12 cellular contexts compared by ENCODE assay signal in genomic region chr6:38262609-38263008, GRCh38.
A peak's percentile ranks its signal among the peaks of the same experiment; 100 is the strongest.
DNase-seq lines count a peak whose midpoint lies in the region; ATAC-seq and TF ChIP-seq lines count a peak whose summit lies in the region.
"Had no signal": no experiment of that assay in that cellular context is flagged by ENCODE, and none has a peak within 500 bp of the region (broad histone marks: within the 10 kb centered on the region; RNA-seq: fewer than 3 reads in every experiment).

No MANE protein-coding gene starts in this region.

- TF ChIP-seq CTCF in tibial artery (IDR thresholded peaks at IDR 0.05) = no peak

- no peak overlapping the region for H3K4me3 ChIP-seq in HUES64 (ENCODE audit: low read length)
- no peak overlapping the region for H3K4me3 ChIP-seq in tibial artery

- no peaks in the 10 kb centered on the region for H3K9me3 ChIP-seq in HUES64 (ENCODE audit: insufficient read depth, low read depth, low read length)
- no peaks in the 10 kb centered on the region for H3K9me3 ChIP-seq in tibial artery

- H3K36me3 ChIP-seq in HUES64 (ENCODE audit: insufficient read depth, low read length) (no peaks in the 10 kb centered on the region), tibial artery (peaks cover 0 to 9% (median 0%) of the 10 kb centered on the region in 3 donors)

- H3K27me3 ChIP-seq in HUES64 (ENCODE audit: insufficient read depth, low read length) = no peaks in the 10 kb centered on the region
- H3K27me3 ChIP-seq in tibial artery = no peaks in the 10 kb centered on the region

- H3K4me1 ChIP-seq in HUES64 (ENCODE audit: insufficient read depth, low read length) (peaks cover 44% of the 10 kb centered on the region), tibial artery (peaks cover 0 to 19% (median 15%) of the 10 kb centered on the region in 4 donors)
- H3K4me1 ChIP-seq: parathyroid adenoma had no signal

- 84% methylated on average over 2 of the region's 2 CpGs for WGBS in HUES64

- H3K27ac ChIP-seq in HUES64 (ENCODE audit: low read depth, low read length) (peak overlapping the region; percentile 89), caudate nucleus (ENCODE audit: low read depth, low read length) (peak overlapping the region; percentile 89), tibial artery (no peak overlapping the region)
- H3K27ac ChIP-seq: parathyroid adenoma had no signal

- in situ Hi-C loops in KBM-7 (cut with MboI; ENCODE audit: low pct_unique_long_range_greater_than_20kb, low sequenced_read_pairs) = no loop called here

- no peak for ATAC-seq in GM21737 (IDR thresholded peaks at IDR 0.05; ENCODE audit: unreplicated experiment)

- intact Hi-C loops in tibial artery (cut with DNase I; ENCODE audit: low total_unique reads) = no loop called here

- no peak overlapping the region for H3K9ac ChIP-seq in HUES64 (ENCODE audit: low read depth, low read length)
- H3K9ac ChIP-seq: parathyroid adenoma had no signal

- DNase-seq in AG20443 (ENCODE audit: low spot score) (peak; percentile 52), caudate nucleus (lab: John Stamatoyannopoulos, UW) (no peak), middle frontal gyrus (ENCODE audit: extremely low spot score, low spot score) (peak; percentile 47), NOMO-1 (lab: John Stamatoyannopoulos, UW; ENCODE audit: unreplicated experiment in 2 of 2) (no peak), tibial artery (no peak), KBM-7 (no peak)
- DNase-seq: amygdala, DMS79 treated with DMSO at 0.1 percent for 48 hours, NCI-H2227 treated with DMSO at 0.1 percent for 48 hours had no signal

Comparison
In these comparisons a context has a peak if more than half of its experiments do, and no peak if none do; other contexts are left out.
1. DNase-seq: peak in AG20443 (single experiment) and middle frontal gyrus (single experiment); none in caudate nucleus (0 of 61), NOMO-1 (0 of 2), tibial artery (0 of 2) and KBM-7 (single experiment).
2. H3K27ac ChIP-seq: peak in HUES64 (single experiment) and caudate nucleus (single experiment); none in tibial artery (0 of 2).